8 cellular contexts compared by ENCODE assay signal in genomic region chr9:112073651-112074050, GRCh38.
DNase-seq lines count a peak whose midpoint lies in the region; ATAC-seq, FAIRE-seq and TF ChIP-seq lines count a peak whose summit lies in the region.
"Not testable (repeated sequence)": the region's sequence is repeated elsewhere in the genome, so short reads cannot be mapped to it uniquely, and the experiment has no call there.

No MANE protein-coding gene starts in this region.

- H3K9me3 Mint-ChIP-seq in astrocyte (ENCODE audit: unreplicated experiment): not testable (repeated sequence)

- H3K27me3 ChIP-seq in SJCRH30; astrocyte (ENCODE audit: insufficient read depth, low read length); esophagus muscularis mucosa; neutrophil; smooth muscle cell (ENCODE audit: low read depth); upper lobe of right lung: not testable (repeated sequence)

- H4K20me1 ChIP-seq in astrocyte (ENCODE audit: insufficient read depth, low read length); smooth muscle cell (ENCODE audit: low read depth): not testable (repeated sequence)

- not testable (repeated sequence) for H3K4me3 ChIP-seq in SJCRH30; astrocyte (ENCODE audit: insufficient read depth, low read depth, low read length); esophagus muscularis mucosa; neutrophil (ENCODE audit: low read depth in 1 of 2, low read length in 1 of 2); smooth muscle cell; upper lobe of right lung

- H3F3A ChIP-seq in smooth muscle cell (ENCODE audit: low read depth): peaks cover 18% of the 10 kb centered on the region

- H3K9ac ChIP-seq in astrocyte (ENCODE audit: low read length): peak overlapping the region; percentile 76
- H3K9ac ChIP-seq in smooth muscle cell (ENCODE audit: low read depth): peak overlapping the region; percentile 73

- not testable (repeated sequence) for H3K36me3 ChIP-seq in SJCRH30; astrocyte (ENCODE audit: insufficient read depth, low read length); esophagus muscularis mucosa; neutrophil; smooth muscle cell (ENCODE audit: low read depth); upper lobe of right lung

- not testable (repeated sequence) for TF ChIP-seq EP300 in esophagus muscularis mucosa (IDR thresholded peaks at IDR 0.05)

- H2AFZ ChIP-seq in astrocyte (ENCODE audit: low read depth, low read length); smooth muscle cell (ENCODE audit: low read depth): not testable (repeated sequence)

- H3K9me3 ChIP-seq in SJCRH30 (replicated peaks); astrocyte (ENCODE audit: insufficient read depth, low read depth, low read length); esophagus muscularis mucosa; neutrophil; smooth muscle cell (replicated peaks; ENCODE audit: low read depth); upper lobe of right lung: not testable (repeated sequence)

- 91% methylated on average over 8 of the region's 8 CpGs for WGBS in esophagus muscularis mucosa
- 80% methylated on average over 8 of the region's 8 CpGs for WGBS in smooth muscle cell (ENCODE audit: low lambda C conversion rate)

- H3K4me2 ChIP-seq in astrocyte (ENCODE audit: low read length) (peak overlapping the region; percentile 59), smooth muscle cell (peak overlapping the region; percentile 2)

- H3K27ac Mint-ChIP-seq in astrocyte (ENCODE audit: unreplicated experiment): peak overlapping the region; percentile 94

- H3K27me3 Mint-ChIP-seq in astrocyte (ENCODE audit: low read depth, unreplicated experiment): not testable (repeated sequence)

- not testable (repeated sequence) for ATAC-seq in upper lobe of right lung

- H3K4me3 Mint-ChIP-seq in astrocyte (ENCODE audit: unreplicated experiment): peak overlapping the region; percentile 66

- H3K4me1 ChIP-seq in SJCRH30 (peaks cover 36% of the 10 kb centered on the region), astrocyte (ENCODE audit: insufficient read depth, low read length) (peaks cover 19% of the 10 kb centered on the region), esophagus muscularis mucosa (peaks cover 29 to 41% (median 34%) of the 10 kb centered on the region in 4 donors), neutrophil (ENCODE audit: control insufficient read depth in 1 of 2, insufficient read depth in 1 of 2, low read depth in 1 of 2, low read length in 1 of 2) (peaks cover 24 to 42% of the 10 kb centered on the region in 2 experiments), upper lobe of right lung (peaks cover 22% of the 10 kb centered on the region)
- not testable (repeated sequence) for H3K4me1 ChIP-seq in smooth muscle cell (ENCODE audit: low read depth)

- not testable (repeated sequence) for H3K79me2 ChIP-seq in astrocyte (ENCODE audit: insufficient read depth, low read length); smooth muscle cell (ENCODE audit: low read depth)

- intact Hi-C loops in esophagus muscularis mucosa (cut with DNase I) (loop anchor here (5.0 to 10.0 kb wide), 2 partner anchors 176 to 239 kb away; partner anchors contain the start of gene UGCG), upper lobe of right lung (cut with DNase I) (loop anchor here (5.0 kb wide), 1 partner anchor 176 kb away; the partner anchor contains the start of gene UGCG)

- TF ChIP-seq POLR2A in esophagus muscularis mucosa (IDR thresholded peaks at IDR 0.05; ENCODE audit: low read depth): not testable (repeated sequence)

- H3K27ac ChIP-seq in SJCRH30 (peak overlapping the region; percentile 88), astrocyte (ENCODE audit: low read depth, low read length) (peak overlapping the region; percentile 91), esophagus muscularis mucosa (replicated peaks in 1 of 4) (peak overlapping the region; percentile 73 to 83 (median 76)), neutrophil (peak overlapping the region; percentile 20), smooth muscle cell (ENCODE audit: low read depth) (peak overlapping the region; percentile 92), upper lobe of right lung (peak overlapping the region; percentile 61)

- not testable (repeated sequence) for FAIRE-seq in astrocyte (lab: Jason Lieb, UNC)

- DNase-seq in EL (peak; percentile 23), astrocyte (ENCODE audit: low read depth) (peak; percentile 16), esophagus muscularis mucosa (ENCODE audit: extremely low spot score) (peak; percentile 55), kidney tubule cell (ENCODE audit: low spot score) (peak; percentile 58)
- DNase-seq in SJCRH30; smooth muscle cell (lab: John Stamatoyannopoulos, UW; ENCODE audit: unreplicated experiment); upper lobe of right lung: not testable (repeated sequence)

- peaks cover 27% of the 10 kb centered on the region for H3K4me1 Mint-ChIP-seq in astrocyte (ENCODE audit: low read depth, unreplicated experiment)

- TF ChIP-seq CTCF in astrocyte (IDR thresholded peaks at IDR 0.05; ENCODE audit: insufficient read depth, low read depth, low read length); esophagus muscularis mucosa (IDR thresholded peaks at IDR 0.05); neutrophil (IDR thresholded peaks at IDR 0.05); smooth muscle cell (IDR thresholded peaks at IDR 0.05; ENCODE audit: borderline replicate concordance, insufficient read depth, poor library complexity, severe bottlenecking); upper lobe of right lung (IDR thresholded peaks at IDR 0.05): not testable (repeated sequence)

- not testable (repeated sequence) for H3K36me3 Mint-ChIP-seq in astrocyte (ENCODE audit: low read depth, unreplicated experiment)

Comparison
In these comparisons a context has a peak if more than half of its experiments do, and no peak if none do; other contexts are left out.
1. H3K27ac ChIP-seq: peak in every context shown above with its lines; median percentile 92 in smooth muscle cell; 91 in astrocyte; 88 in SJCRH30; 76 in esophagus muscularis mucosa; 61 in upper lobe of right lung; 20 in neutrophil.